ENCODE assay signal across 8 cellular contexts in genomic region chr13:73058432-73058740, GRCh38. TPM values are rescaled to one million over a fixed set of nuclear protein-coding genes. Genes with fewer than 3 reads are reported as not detected.
DNase-seq lines count a peak whose midpoint lies in the region; ATAC-seq and TF ChIP-seq lines count a peak whose summit lies in the region.

No MANE protein-coding gene starts in this region.

- H3K27me3 Mint-ChIP-seq in MCF 10A (ENCODE audit: insufficient read depth, unreplicated experiment) (no peaks in the 10 kb centered on the region), natural killer cell (ENCODE audit: low read depth in 2 of 2) (peaks cover 54 to 72% of the 10 kb centered on the region in 2 donors)

- ATAC-seq in GM19025 (IDR thresholded peaks at IDR 0.05; ENCODE audit: low read depth, unreplicated experiment) = peak; percentile 9
- peak; percentile 13 for ATAC-seq in HG03175 (IDR thresholded peaks at IDR 0.05; ENCODE audit: unreplicated experiment)
- peak in 2 of 3 donors; percentile 1 for ATAC-seq in natural killer cell

- peak overlapping the region; percentile 85 for H3K27ac ChIP-seq in 22Rv1

- TF ChIP-seq CTCF in 22Rv1 (IDR thresholded peaks at IDR 0.05) (no peak), MCF 10A (IDR thresholded peaks at IDR 0.05; ENCODE audit: unreplicated experiment) (no peak), natural killer cell (IDR thresholded peaks at IDR 0.05) (no peak), GM13976 (IDR thresholded peaks at IDR 0.05; ENCODE audit: borderline replicate concordance, control extremely low read depth, extremely low read depth, insufficient read depth, missing control alignments) (no peak)

- DNase-seq in MCF 10A (ENCODE audit: unreplicated experiment) = no peak
- no peak for DNase-seq in natural killer cell
- no peak for DNase-seq in activated CD4-positive, CD25-positive, alpha-beta regulatory T cell (lab: John Stamatoyannopoulos, UW)
- no peak for DNase-seq in NAMALWA (ENCODE audit: low spot score)
- DNase-seq in GM13976 (ENCODE audit: low spot score) = no peak

- H3K27ac Mint-ChIP-seq in MCF 10A (ENCODE audit: low read depth, unreplicated experiment) (peak overlapping the region; percentile 92), natural killer cell (peak overlapping the region in 1 of 2 donors; percentile 73)

- intact Hi-C loops in MCF 10A (cut with micrococcal nuclease) (loop anchor here (1.0 to 5.0 kb wide), 3 partner anchors 75 to 218 kb away; no protein-coding TSS in a partner anchor), natural killer cell (cut with micrococcal nuclease) (no loop called here)

- H3K4me1 Mint-ChIP-seq in MCF 10A (ENCODE audit: insufficient read depth, unreplicated experiment) = peaks cover 34% of the 10 kb centered on the region
- peaks cover 19 to 20% of the 10 kb centered on the region in 2 donors for H3K4me1 Mint-ChIP-seq in natural killer cell

- H3K4me3 Mint-ChIP-seq in MCF 10A (ENCODE audit: unreplicated experiment) = peak overlapping the region; percentile 83
- peak overlapping the region; percentile 94 for H3K4me3 Mint-ChIP-seq in natural killer cell

- peaks cover 43% of the 10 kb centered on the region for H3K36me3 Mint-ChIP-seq in MCF 10A (ENCODE audit: insufficient read depth, unreplicated experiment)
- no peaks in the 10 kb centered on the region for H3K36me3 Mint-ChIP-seq in natural killer cell

- CTCF ChIA-PET in MCF 10A (lab: Yijun Ruan, JAX) = interaction anchor here (1.1 to 2.1 kb wide), 3 partner anchors 19 to 312 kb away, joined by 3 to 11 read pairs (median 4); no protein-coding TSS in a partner anchor

- BruUV-seq in MCF 10A (replicated peaks; lab: Mats Ljungman, UMichigan) = no TSS peak

- H3K9me3 Mint-ChIP-seq in MCF 10A (ENCODE audit: unreplicated experiment) (no peaks in the 10 kb centered on the region), natural killer cell (no peaks in the 10 kb centered on the region)

- POLR2A ChIA-PET in MCF 10A (lab: Yijun Ruan, JAX) = interaction anchor here (0.6 to 11.2 kb wide), 84 partner anchors 11 to 1686 kb away, joined by 3 to 292 read pairs (median 5); partner anchors contain the start of genes BORA, DIS3, MZT1 and PIBF1

- in situ Hi-C loops in GM13976 (cut with MboI; ENCODE audit: low sequenced_read_pairs, unreplicated experiment) = no loop called here

RNA-seq across cellular contexts. Expression of gene KLF5, which starts 0.4 kb away (rescaled TPM):
- 197 and 226 TPM in 2 replicates for total RNA-seq in MCF 10A (2022)
- total RNA-seq in natural killer cell = 10 to 100 TPM in 1 of 3 donors, 1 to 10 TPM in 2; 1.2 to 48.5 (median 2.0) TPM
